ENCODE assay signal across 23 cellular contexts in genomic region chr10:92052741-92053140, GRCh38.
"Had no signal": no experiment of that assay in that cellular context is flagged by ENCODE, and none has a peak within 500 bp of the region (broad histone marks: within the 10 kb centered on the region; RNA-seq: fewer than 3 reads in every experiment).

No MANE protein-coding gene starts in this region.

- H3K9me3 Mint-ChIP-seq: central memory CD8-positive, alpha-beta T cell; naive B cell; nephron; stimulated activated memory B cell treated with anti-CD40 and anti-IgM and Interleukin-4, amounts not matched to agents 10 μg/mL and 1 μg/mL and 100 μg/mL, for 72 hours; stimulated activated naive CD8-positive, alpha-beta T cell treated with anti-CD3 and anti-CD28 coated beads, Interleukin-15, amount 100 ng/mL, for 72 hours had no signal

- H2AFZ ChIP-seq: hepatocyte, parathyroid adenoma had no signal

- ATAC-seq: stimulated activated memory B cell treated with anti-CD40 and anti-IgM and Interleukin-4, amounts not matched to agents 10 μg/mL and 1 μg/mL and 100 μg/mL, for 72 hours; stimulated activated naive CD8-positive, alpha-beta T cell treated with anti-CD3 and anti-CD28 coated beads, Interleukin-15, amount 100 ng/mL, for 72 hours had no signal

- H3K27ac ChIP-seq: dorsolateral prefrontal cortex, epithelial cell of prostate, esophagus muscularis mucosa, hepatocyte, lower lobe of right lung, parathyroid adenoma, prostate gland, right lobe of liver, thoracic aorta, transverse colon had no signal

- H3K36me3 ChIP-seq: prostate gland had no signal

- H3K27ac Mint-ChIP-seq: naive B cell; nephron; stimulated activated memory B cell treated with anti-CD40 and anti-IgM and Interleukin-4, amounts not matched to agents 10 μg/mL and 1 μg/mL and 100 μg/mL, for 72 hours had no signal

- H3K9me3 ChIP-seq: esophagus muscularis mucosa, lower lobe of right lung, prostate gland, right lobe of liver, thoracic aorta, transverse colon had no signal

- H3K79me2 ChIP-seq: hepatocyte, parathyroid adenoma had no signal

- H3K4me1 Mint-ChIP-seq: nephron had no signal

- H3K27me3 ChIP-seq: dorsolateral prefrontal cortex, esophagus muscularis mucosa, hepatocyte, right lobe of liver, transverse colon had no signal

- H3K27me3 Mint-ChIP-seq: central memory CD8-positive, alpha-beta T cell; naive B cell; stimulated activated memory B cell treated with anti-CD40 and anti-IgM and Interleukin-4, amounts not matched to agents 10 μg/mL and 1 μg/mL and 100 μg/mL, for 72 hours; stimulated activated naive CD8-positive, alpha-beta T cell treated with anti-CD3 and anti-CD28 coated beads, Interleukin-15, amount 100 ng/mL, for 72 hours had no signal

- H3K4me3 Mint-ChIP-seq: central memory CD8-positive, alpha-beta T cell; naive B cell; nephron; stimulated activated memory B cell treated with anti-CD40 and anti-IgM and Interleukin-4, amounts not matched to agents 10 μg/mL and 1 μg/mL and 100 μg/mL, for 72 hours; stimulated activated naive CD8-positive, alpha-beta T cell treated with anti-CD3 and anti-CD28 coated beads, Interleukin-15, amount 100 ng/mL, for 72 hours had no signal

- DNase-seq: cortex of kidney; effector memory CD4-positive, alpha-beta T cell; foreskin fibroblast; kidney glomerular epithelial cell; mesenchymal stem cell; naive B cell; right lobe of liver; stimulated activated CD4-positive, alpha-beta T cell treated with anti-CD3 and anti-CD28 coated beads, Interleukin-4, amount 100 ng/mL, for 1 hour; stimulated activated CD8-positive, alpha-beta memory T cell treated with anti-CD3 and anti-CD28 coated beads, Interleukin-4, amount 100 ng/mL, for 48 hours; stimulated activated naive CD8-positive, alpha-beta T cell treated with anti-CD3 and anti-CD28 coated beads, Interleukin-15, amount 100 ng/mL, for 72 hours; transverse colon had no signal

- H3K9ac ChIP-seq: parathyroid adenoma had no signal

- H3K4me1 ChIP-seq: esophagus muscularis mucosa, lower lobe of right lung, parathyroid adenoma, prostate gland, transverse colon had no signal

- FAIRE-seq: islet of Langerhans had no signal

- H3K4me2 ChIP-seq: hepatocyte had no signal

- H3K4me3 ChIP-seq: dorsolateral prefrontal cortex, esophagus muscularis mucosa, hepatocyte, lower lobe of right lung, prostate gland, right lobe of liver, thoracic aorta, transverse colon had no signal
